22 cellular contexts compared by ENCODE assay signal in genomic region chr3:72233571-72233970, GRCh38.
"Had no signal": no experiment of that assay in that cellular context is flagged by ENCODE, and none has a peak within 500 bp of the region (broad histone marks: within the 10 kb centered on the region; RNA-seq: fewer than 3 reads in every experiment).

No MANE protein-coding gene starts in this region.

- ATAC-seq: activated CD8-positive, alpha-beta memory T cell treated with anti-CD3 and anti-CD28 coated beads, Interleukin-2, amount 10 ng/mL, durations not matched to agents 7 days and 5 days; activated naive CD4-positive, alpha-beta T cell treated with anti-CD3 and anti-CD28 coated beads, Interleukin-2, amount 50 U/mL, for 72 hours; activated naive CD8-positive, alpha-beta T cell treated with anti-CD3 and anti-CD28 coated beads, Interleukin-2, amount 50 U/mL, for 24 hours had no signal

- H2AFZ ChIP-seq: PC-9 had no signal

- H3K4me3 ChIP-seq: cardiac muscle cell, PC-9 had no signal

- H3K36me3 Mint-ChIP-seq: activated CD8-positive, alpha-beta memory T cell treated with anti-CD3 and anti-CD28 coated beads, Interleukin-2, amount 10 ng/mL, durations not matched to agents 7 days and 5 days; activated naive CD4-positive, alpha-beta T cell treated with anti-CD3 and anti-CD28 coated beads, Interleukin-2, amount 50 U/mL, for 72 hours had no signal

- H3K27ac ChIP-seq: brain microvascular endothelial cell, cardiac muscle cell, PC-9 had no signal

- H3K4me3 Mint-ChIP-seq: activated B cell treated with CpG ODN at 0.5 μM for 24 hours; activated CD4-positive, alpha-beta T cell treated with anti-CD3 and anti-CD28 coated beads, Interleukin-2, amount 10 ng/mL, durations not matched to agents 24 days and 14 days; activated CD8-positive, alpha-beta memory T cell treated with anti-CD3 and anti-CD28 coated beads, Interleukin-2, amount 10 ng/mL, durations not matched to agents 7 days and 5 days; activated naive CD8-positive, alpha-beta T cell treated with anti-CD3 and anti-CD28 coated beads, Interleukin-2, amount 50 U/mL, for 24 hours; activated T-cell treated with anti-CD3 and anti-CD28 coated beads, Interleukin-2, amount 50 U/mL, for 24 hours; activated T-helper 1 cell treated with anti-CD3 and anti-CD28 coated beads, Interleukin-12 subunit alpha, Interleukin-12 subunit beta, Interleukin-2, Interleukin-4 antibody, amounts not matched to agents 30 ng/mL and 10 ng/mL and 1 ng/mL, durations not matched to agents 14 hours and 24 hours and 36 hours; T-helper 1 cell treated with Interleukin-12 subunit alpha and Interleukin-12 subunit beta and Interleukin-4 antibody, amounts not matched to agents 30 μg/mL and 1 μg/mL, for 36 hours had no signal

- DNase-seq: activated B cell treated with CpG ODN at 0.5 μM for 24 hours; activated CD4-positive, alpha-beta T cell treated with anti-CD3 and anti-CD28 coated beads for 1 hour; activated CD4-positive, alpha-beta T cell treated with anti-CD3 and anti-CD28 coated beads, Interleukin-2, amount 10 ng/mL, durations not matched to agents 24 days and 14 days; activated CD4-positive, alpha-beta T cell treated with anti-CD3 and anti-CD28 coated beads, Interleukin-2, amount 50 U/mL, for 48 hours; activated CD8-positive, alpha-beta memory T cell treated with anti-CD3 and anti-CD28 coated beads, Interleukin-2, amount 10 ng/mL, durations not matched to agents 7 days and 5 days; activated effector memory CD4-positive, alpha-beta T cell treated with Interleukin-2 at 50 U/mL for 16 hours; activated naive CD4-positive, alpha-beta T cell; activated naive CD8-positive, alpha-beta T cell treated with anti-CD3 and anti-CD28 coated beads, Interleukin-2, amount 50 U/mL, for 24 hours; activated T-cell treated with anti-CD3 and anti-CD28 coated beads, Interleukin-2, amount 50 U/mL, for 24 hours; brain microvascular endothelial cell; MM.1S; NCI-H1105; NCI-H1436; NCI-H1694 treated with DMSO at 0.1 percent for 48 hours; NCI-H2029 treated with DMSO at 0.1 percent for 48 hours; NCI-H510A treated with DMSO at 0.1 percent for 48 hours; PC-9; SHP77 treated with DMSO at 0.1 percent for 48 hours had no signal

- H3K27ac Mint-ChIP-seq: activated B cell treated with CpG ODN at 0.5 μM for 24 hours; activated CD4-positive, alpha-beta T cell treated with anti-CD3 and anti-CD28 coated beads, Interleukin-2, amount 10 ng/mL, durations not matched to agents 24 days and 14 days; activated CD8-positive, alpha-beta memory T cell treated with anti-CD3 and anti-CD28 coated beads, Interleukin-2, amount 10 ng/mL, durations not matched to agents 7 days and 5 days; activated naive CD8-positive, alpha-beta T cell treated with anti-CD3 and anti-CD28 coated beads, Interleukin-2, amount 50 U/mL, for 24 hours; activated T-cell treated with anti-CD3 and anti-CD28 coated beads, Interleukin-2, amount 50 U/mL, for 24 hours; activated T-helper 1 cell treated with anti-CD3 and anti-CD28 coated beads, Interleukin-12 subunit alpha, Interleukin-12 subunit beta, Interleukin-2, Interleukin-4 antibody, amounts not matched to agents 30 ng/mL and 10 ng/mL and 1 ng/mL, durations not matched to agents 14 hours and 24 hours and 36 hours; T-helper 1 cell treated with Interleukin-12 subunit alpha and Interleukin-12 subunit beta and Interleukin-4 antibody, amounts not matched to agents 30 μg/mL and 1 μg/mL, for 36 hours had no signal

- H3K9me3 Mint-ChIP-seq: activated B cell treated with CpG ODN at 0.5 μM for 24 hours; activated CD4-positive, alpha-beta T cell treated with anti-CD3 and anti-CD28 coated beads, Interleukin-2, amount 10 ng/mL, durations not matched to agents 24 days and 14 days; activated naive CD8-positive, alpha-beta T cell treated with anti-CD3 and anti-CD28 coated beads, Interleukin-2, amount 50 U/mL, for 24 hours; activated T-cell treated with anti-CD3 and anti-CD28 coated beads, Interleukin-2, amount 50 U/mL, for 24 hours; activated T-helper 1 cell treated with anti-CD3 and anti-CD28 coated beads, Interleukin-12 subunit alpha, Interleukin-12 subunit beta, Interleukin-2, Interleukin-4 antibody, amounts not matched to agents 30 ng/mL and 10 ng/mL and 1 ng/mL, durations not matched to agents 14 hours and 24 hours and 36 hours; T-helper 1 cell treated with Interleukin-12 subunit alpha and Interleukin-12 subunit beta and Interleukin-4 antibody, amounts not matched to agents 30 μg/mL and 1 μg/mL, for 36 hours had no signal

- H3K27me3 ChIP-seq: brain microvascular endothelial cell, cardiac muscle cell had no signal

- H3K4me1 Mint-ChIP-seq: activated CD4-positive, alpha-beta T cell treated with anti-CD3 and anti-CD28 coated beads, Interleukin-2, amount 10 ng/mL, durations not matched to agents 24 days and 14 days; activated CD8-positive, alpha-beta memory T cell treated with anti-CD3 and anti-CD28 coated beads, Interleukin-2, amount 10 ng/mL, durations not matched to agents 7 days and 5 days; activated naive CD8-positive, alpha-beta T cell treated with anti-CD3 and anti-CD28 coated beads, Interleukin-2, amount 50 U/mL, for 24 hours had no signal

- H3K36me3 ChIP-seq: brain microvascular endothelial cell, cardiac muscle cell had no signal

- H3K4me2 ChIP-seq: PC-9 had no signal
